ENCODE assay signal across 27 cellular contexts in genomic region chr16:73879621-73880020, GRCh38.
"Had no signal": no experiment of that assay in that cellular context is flagged by ENCODE, and none has a peak within 500 bp of the region (broad histone marks: within the 10 kb centered on the region; RNA-seq: fewer than 3 reads in every experiment).

No MANE protein-coding gene starts in this region.

- H3K79me2 ChIP-seq: hepatocyte had no signal

- H3K4me1 Mint-ChIP-seq: naive B cell; natural killer cell; stimulated activated effector memory CD8-positive, alpha-beta T cell treated with anti-CD3 and anti-CD28 coated beads, Interleukin-12 subunit alpha, Interleukin-12 subunit beta, amount 100 ng/mL, for 72 hours had no signal

- H3K4me3 Mint-ChIP-seq: mesothelial cell of epicardium; naive B cell; natural killer cell; nephron progenitor cell; stimulated activated effector memory CD8-positive, alpha-beta T cell treated with anti-CD3 and anti-CD28 coated beads, Interleukin-12 subunit alpha, Interleukin-12 subunit beta, amount 100 ng/mL, for 72 hours; stimulated activated naive CD8-positive, alpha-beta T cell treated with anti-CD3 and anti-CD28 coated beads, Interleukin-15, Interleukin-2, amounts not matched to agents 100 ng/mL and 50 ng/mL, for 24 hours had no signal

- H3K4me3 ChIP-seq: hepatocyte, left ventricle myocardium inferior, lung, pancreas, prostate gland, spleen, suprapubic skin, thoracic aorta, tibial artery, upper lobe of right lung had no signal

- H3K4me1 ChIP-seq: left ventricle myocardium inferior, pancreas, prostate gland, spleen, suprapubic skin, tibial artery, upper lobe of right lung had no signal

- H3K27ac ChIP-seq: hepatocyte, left ventricle myocardium inferior, pancreas, prostate gland, spleen, suprapubic skin, thoracic aorta, tibial artery, upper lobe of right lung had no signal

- ATAC-seq: natural killer cell; pancreas; right cardiac atrium; sciatic nerve; stimulated activated effector memory CD8-positive, alpha-beta T cell treated with anti-CD3 and anti-CD28 coated beads, Interleukin-12 subunit alpha, Interleukin-12 subunit beta, amount 100 ng/mL, for 72 hours; upper lobe of right lung had no signal

- H3K9me3 ChIP-seq: left ventricle myocardium inferior, pancreas, prostate gland, spleen, suprapubic skin, thoracic aorta, tibial artery, upper lobe of right lung had no signal

- H3K9me3 Mint-ChIP-seq: mesothelial cell of epicardium; naive B cell; natural killer cell; nephron progenitor cell; stimulated activated effector memory CD8-positive, alpha-beta T cell treated with anti-CD3 and anti-CD28 coated beads, Interleukin-12 subunit alpha, Interleukin-12 subunit beta, amount 100 ng/mL, for 72 hours; stimulated activated naive CD8-positive, alpha-beta T cell treated with anti-CD3 and anti-CD28 coated beads, Interleukin-15, Interleukin-2, amounts not matched to agents 100 ng/mL and 50 ng/mL, for 24 hours had no signal

- H3K4me2 ChIP-seq: hepatocyte had no signal

- H3K27me3 ChIP-seq: hepatocyte, tibial artery had no signal

- H2AFZ ChIP-seq: hepatocyte had no signal

- H3K36me3 Mint-ChIP-seq: mesothelial cell of epicardium; naive B cell; natural killer cell; stimulated activated effector memory CD8-positive, alpha-beta T cell treated with anti-CD3 and anti-CD28 coated beads, Interleukin-12 subunit alpha, Interleukin-12 subunit beta, amount 100 ng/mL, for 72 hours had no signal

- DNase-seq: islet precursor cell; left ventricle myocardium inferior; mesendoderm; naive B cell; natural killer cell; nephron progenitor cell; nucleus accumbens; pancreas; posterior cingulate gyrus; retina; right cardiac atrium; small intestine; spleen; stimulated activated CD4-positive, alpha-beta T cell treated with anti-CD3 and anti-CD28 coated beads, Interleukin-4, amount 100 ng/mL, for 24 hours; stimulated activated naive CD4-positive, alpha-beta T cell; tibial artery; trophoblast cell; upper lobe of right lung had no signal

- H3K36me3 ChIP-seq: left ventricle myocardium inferior, pancreas, prostate gland, spleen, suprapubic skin, thoracic aorta, tibial artery, upper lobe of right lung had no signal

- H3K27ac Mint-ChIP-seq: mesothelial cell of epicardium; natural killer cell; nephron progenitor cell; stimulated activated effector memory CD8-positive, alpha-beta T cell treated with anti-CD3 and anti-CD28 coated beads, Interleukin-12 subunit alpha, Interleukin-12 subunit beta, amount 100 ng/mL, for 72 hours; stimulated activated naive CD8-positive, alpha-beta T cell treated with anti-CD3 and anti-CD28 coated beads, Interleukin-15, Interleukin-2, amounts not matched to agents 100 ng/mL and 50 ng/mL, for 24 hours had no signal
